ENCODE assay signal across 11 cellular contexts in the genomic region with DNA sequence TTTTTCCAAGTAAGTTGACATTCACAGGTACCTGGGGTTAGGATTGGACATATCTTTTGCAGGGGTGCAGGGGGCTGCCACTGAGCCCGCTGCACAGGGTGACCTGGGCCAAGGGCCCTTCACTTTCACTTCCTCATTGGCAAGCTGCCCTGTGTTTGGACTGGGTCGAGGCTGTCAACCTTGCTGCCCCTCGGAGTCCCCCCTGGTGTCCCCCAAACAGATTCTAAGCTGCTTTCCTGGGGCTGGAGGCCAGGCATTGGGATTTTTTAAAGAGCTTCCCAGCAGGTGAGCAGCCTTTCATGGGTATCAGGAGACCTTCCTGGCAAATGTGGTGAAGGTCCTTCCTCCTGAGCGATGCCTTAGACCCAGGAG.
A peak's percentile ranks its signal among the peaks of the same experiment; 100 is the strongest.
DNase-seq lines count a peak whose midpoint lies in the region; ATAC-seq and TF ChIP-seq lines count a peak whose summit lies in the region.
"Had no signal": no experiment of that assay in that cellular context is flagged by ENCODE, and none has a peak within 500 bp of the region (broad histone marks: within the 10 kb centered on the region; RNA-seq: fewer than 3 reads in every experiment).

No MANE protein-coding gene starts in this region.

- POLR2A ChIA-PET in RWPE1 (lab: Yijun Ruan, JAX; ENCODE audit: low non-redundant PET): no interaction called here

- H3K27ac Mint-ChIP-seq in activated naive CD8-positive, alpha-beta T cell: peak overlapping the region; percentile 81
- H3K27ac Mint-ChIP-seq in stimulated activated naive CD8-positive, alpha-beta T cell treated with anti-CD3 and anti-CD28 coated beads, Interleukin-15, Interleukin-2, amounts not matched to agents 100 ng/mL and 50 ng/mL, for 24 hours: peak overlapping the region; percentile 40
- H3K27ac Mint-ChIP-seq: nephron had no signal

- H3K36me3 Mint-ChIP-seq in activated naive CD8-positive, alpha-beta T cell: no peaks in the 10 kb centered on the region
- H3K36me3 Mint-ChIP-seq in stimulated activated naive CD8-positive, alpha-beta T cell treated with anti-CD3 and anti-CD28 coated beads, Interleukin-15, Interleukin-2, amounts not matched to agents 100 ng/mL and 50 ng/mL, for 24 hours (ENCODE audit: low read depth): no peaks in the 10 kb centered on the region

- peak overlapping the region; percentile 85 for H3K4me3 Mint-ChIP-seq in activated naive CD8-positive, alpha-beta T cell
- peak overlapping the region; percentile 74 for H3K4me3 Mint-ChIP-seq in stimulated activated naive CD8-positive, alpha-beta T cell treated with anti-CD3 and anti-CD28 coated beads, Interleukin-15, Interleukin-2, amounts not matched to agents 100 ng/mL and 50 ng/mL, for 24 hours
- H3K4me3 Mint-ChIP-seq: nephron had no signal

- CTCF ChIA-PET in RWPE1 (lab: Yijun Ruan, JAX): no interaction called here

- no peak overlapping the region for H3K27ac ChIP-seq in RWPE1

- DNase-seq in activated T-cell treated with anti-CD3 and anti-CD28 coated beads for 1 hour (ENCODE audit: low read depth): peak; percentile 8
- DNase-seq in activated T-cell treated with anti-CD3 and anti-CD28 coated beads, Interleukin-2, amount 50 U/mL, for 48 hours: no peak
- peak; percentile 50 for DNase-seq in NCI-H2107 treated with DMSO at 0.1 percent for 48 hours (lab: John Stamatoyannopoulos, UW; ENCODE audit: unreplicated experiment)
- no peak for DNase-seq in islet precursor cell
- DNase-seq in RWPE1 (ENCODE audit: low spot score): no peak
- DNase-seq: BE2C, T1000 had no signal

- peaks cover 56% of the 10 kb centered on the region for H3K4me1 Mint-ChIP-seq in activated naive CD8-positive, alpha-beta T cell (ENCODE audit: low read depth)
- H3K4me1 Mint-ChIP-seq in stimulated activated naive CD8-positive, alpha-beta T cell treated with anti-CD3 and anti-CD28 coated beads, Interleukin-15, Interleukin-2, amounts not matched to agents 100 ng/mL and 50 ng/mL, for 24 hours (ENCODE audit: low read depth): peaks cover 58% of the 10 kb centered on the region
- H3K4me1 Mint-ChIP-seq: nephron had no signal

- no peaks in the 10 kb centered on the region for H3K9me3 Mint-ChIP-seq in activated naive CD8-positive, alpha-beta T cell (ENCODE audit: low read depth)
- no peaks in the 10 kb centered on the region for H3K9me3 Mint-ChIP-seq in stimulated activated naive CD8-positive, alpha-beta T cell treated with anti-CD3 and anti-CD28 coated beads, Interleukin-15, Interleukin-2, amounts not matched to agents 100 ng/mL and 50 ng/mL, for 24 hours
- H3K9me3 Mint-ChIP-seq: nephron had no signal

- no peak for ATAC-seq in HG03469 (IDR thresholded peaks at IDR 0.05; ENCODE audit: unreplicated experiment)

- no peak for TF ChIP-seq CTCF in RWPE1 (conservative IDR thresholded peaks at IDR 0.05; ENCODE audit: low read depth)

- no peaks in the 10 kb centered on the region for H3K27me3 Mint-ChIP-seq in activated naive CD8-positive, alpha-beta T cell
- H3K27me3 Mint-ChIP-seq in stimulated activated naive CD8-positive, alpha-beta T cell treated with anti-CD3 and anti-CD28 coated beads, Interleukin-15, Interleukin-2, amounts not matched to agents 100 ng/mL and 50 ng/mL, for 24 hours: no peaks in the 10 kb centered on the region

Comparison
In these comparisons a context has a peak if more than half of its experiments do, and no peak if none do; other contexts are left out.
1. DNase-seq: peak in activated T-cell treated with anti-CD3 and anti-CD28 coated beads for 1 hour (single experiment) and NCI-H2107 treated with DMSO at 0.1 percent for 48 hours (single experiment); none in activated T-cell treated with anti-CD3 and anti-CD28 coated beads, Interleukin-2, amount 50 U/mL, for 48 hours (0 of 2), islet precursor cell (single experiment) and RWPE1 (single experiment).